In genomic region chr22:44292007-44292370, GRCh38 we compare ENCODE assay signal across 1 cellular context.
TF ChIP-seq lines count a peak whose summit lies in the region.

No MANE protein-coding gene starts in this region.

TF ChIP-seq in IMR-90, 13 proteins besides CTCF, POLR2A, EP300 and RAD21:
- no peak for TF ChIP-seq FOS (IDR thresholded peaks at IDR 0.05; ENCODE audit: low read depth, low read length)
- no peak for TF ChIP-seq CHD1 (IDR thresholded peaks at IDR 0.05; ENCODE audit: low read depth, low read length)
- TF ChIP-seq RFX5 (IDR thresholded peaks at IDR 0.05; ENCODE audit: low read depth, low read length) = no peak
- no peak for TF ChIP-seq USF2 (IDR thresholded peaks at IDR 0.05; ENCODE audit: low read depth, low read length)
- TF ChIP-seq CEBPB (IDR thresholded peaks at IDR 0.05; ENCODE audit: low read depth, low read length) = no peak
- no peak for TF ChIP-seq MXI1 (IDR thresholded peaks at IDR 0.05; ENCODE audit: borderline replicate concordance, low read depth, low read length)
- no peak for TF ChIP-seq BHLHE40 (IDR thresholded peaks at IDR 0.05; ENCODE audit: low read depth, low read length)
- no peak for TF ChIP-seq MAZ (IDR thresholded peaks at IDR 0.05; ENCODE audit: borderline replicate concordance, low read depth, low read length)
- TF ChIP-seq SMC3 (IDR thresholded peaks at IDR 0.05; ENCODE audit: low read depth, low read length) = no peak
